In genomic region chr5:32274548-32275420, GRCh38 we compare ENCODE assay signal across 11 cellular contexts. TPM values are rescaled to one million over a fixed set of nuclear protein-coding genes. Genes with fewer than 3 reads are reported as not detected.
DNase-seq lines count a peak whose midpoint lies in the region; ATAC-seq and TF ChIP-seq lines count a peak whose summit lies in the region.
"Had no signal": no experiment of that assay in that cellular context is flagged by ENCODE, and none has a peak within 500 bp of the region (broad histone marks: within the 10 kb centered on the region; RNA-seq: fewer than 3 reads in every experiment).

No MANE protein-coding gene starts in this region.

- intact Hi-C loops in IMR-90 (cut with micrococcal nuclease) (no loop called here), spleen (cut with DNase I; ENCODE audit: low total_unique reads) (no loop called here)

- H3K18ac ChIP-seq in IMR-90 (ENCODE audit: low read depth, low read length): no peak overlapping the region; the same call in 1 of the 2 replicates

- H2BK120ac ChIP-seq in IMR-90 (ENCODE audit: low read depth, low read length): peak overlapping the region; percentile 48; the same call in 1 of the 2 replicates

- peak overlapping the region; percentile 65 for H2BK5ac ChIP-seq in IMR-90 (ENCODE audit: low read depth, low read length, poor library complexity, severe bottlenecking)

- ATAC-seq in IMR-90 (ENCODE audit: low read depth) (peak; percentile 48), HG02623 (IDR thresholded peaks at IDR 0.05; ENCODE audit: unreplicated experiment) (no peak)

- DNase-seq in IMR-90 (peak; percentile 72), astrocyte of the spinal cord (ENCODE audit: low read depth, low spot score) (peak; percentile 61), iris pigment epithelial cell (ENCODE audit: low read depth) (peak; percentile 65), spleen (no peak)
- no peak for DNase-seq in stimulated activated CD4-positive, alpha-beta T cell treated with anti-CD3 and anti-CD28 coated beads, Interleukin-4, amount 100 ng/mL, for 4 hours
- no peak for DNase-seq in activated CD8-positive, alpha-beta memory T cell treated with anti-CD3 and anti-CD28 coated beads, Interleukin-2, amount 50 U/mL, for 48 hours
- DNase-seq: GM23248; kidney glomerular epithelial cell; NCI-H1105; stimulated activated naive CD4-positive, alpha-beta T cell treated with Interleukin-2 at 50 U/mL for 16 hours had no signal

- TF ChIP-seq CTCF in IMR-90 (conservative IDR thresholded peaks at IDR 0.05; ENCODE audit: low read depth, low read length) (no peak), astrocyte of the spinal cord (IDR thresholded peaks at IDR 0.05; ENCODE audit: low read depth, low read length) (no peak), spleen (IDR thresholded peaks at IDR 0.05 in 8 of 11, conservative IDR thresholded peaks at IDR 0.05 in 3 of 11) (no peak)

- H3K27ac ChIP-seq in IMR-90 (ENCODE audit: insufficient read depth, low read length) (peak overlapping the region; percentile 71), spleen (peak overlapping the region in 6 of 8 donors; percentile 13 to 61 (median 36))
- H3K27ac ChIP-seq: GM23248 had no signal

- peak overlapping the region; percentile 13 to 32; a peak in 3 of 4 replicates for H4K8ac ChIP-seq in IMR-90 (ENCODE audit: low read depth in 2 of 2, low read length in 2 of 2)

- H3K36me3 ChIP-seq in IMR-90 (ENCODE audit: control insufficient read depth, insufficient read depth, low read length) (peaks cover 13% of the 10 kb centered on the region), spleen (peaks cover 0 to 57% (median 40%) of the 10 kb centered on the region in 6 donors)

- no peaks in the 10 kb centered on the region for H4K20me1 ChIP-seq in IMR-90 (ENCODE audit: insufficient read depth, low read length)

- in situ Hi-C loops in IMR-90 (cut with MboI; ENCODE audit: low sequenced_read_pairs) (no loop called here), astrocyte of the spinal cord (cut with HindIII; ENCODE audit: low sequenced_read_pairs) (no loop called here)

- H3K9ac ChIP-seq in IMR-90 (ENCODE audit: low read depth, low read length): no peak overlapping the region
- H3K9ac ChIP-seq: GM23248 had no signal

- BruUV-seq in IMR-90 (replicated peaks; lab: Mats Ljungman, UMichigan): no TSS peak

- H2AK5ac ChIP-seq in IMR-90 (ENCODE audit: low read depth, low read length): no peak overlapping the region

- no peak for TF ChIP-seq RAD21 in IMR-90 (IDR thresholded peaks at IDR 0.05; ENCODE audit: low read length)

- H4K91ac ChIP-seq in IMR-90 (ENCODE audit: insufficient read depth, low read depth, low read length): no peak overlapping the region

- H3K14ac ChIP-seq in IMR-90 (replicated peaks; ENCODE audit: low read depth, low read length): peak overlapping the region; percentile 81

- POLR2A ChIA-PET in IMR-90 (lab: Charles Lee; ENCODE audit: unreplicated experiment): no interaction called here

- no CpG with 5 or more reads among the region's 11 CpGs for WGBS in IMR-90 (ENCODE audit: extremely low coverage in 2 of 2, insufficient read length in 1 of 2), 2 experiments
- 47 to 74% (median 66%) methylated on average over 11 of the region's 11 CpGs for WGBS in spleen, 5 donors

- H3K27me3 ChIP-seq in IMR-90 (ENCODE audit: control insufficient read depth, insufficient read depth, low read length) (no peaks in the 10 kb centered on the region), spleen (replicated peaks in 1 of 7) (no peaks in the 10 kb centered on the region)

- H3K79me1 ChIP-seq in IMR-90 (ENCODE audit: low read depth in 1 of 2, low read length in 2 of 2): peaks cover 33% of the 10 kb centered on the region in 2 experiments

- H4K5ac ChIP-seq in IMR-90 (ENCODE audit: low read depth, low read length): 0 out of 2 replicates have a peak overlapping the region, but pooled peaks have one; percentile 4

- no peak overlapping the region for H2BK20ac ChIP-seq in IMR-90 (ENCODE audit: low read depth, low read length)

- peak overlapping the region; percentile 10; the same call in 1 of the 3 replicates for H2BK15ac ChIP-seq in IMR-90 (ENCODE audit: low read depth, low read length)

- CTCF ChIA-PET in IMR-90 (lab: Yijun Ruan, JAX): no interaction called here

- H3K9me1 ChIP-seq in IMR-90 (ENCODE audit: insufficient read depth, low read length): peaks cover 11% of the 10 kb centered on the region

- peak overlapping the region; percentile 28 for H3K4me2 ChIP-seq in IMR-90 (ENCODE audit: low read depth, low read length)

- peak overlapping the region; percentile 75 for H2AFZ ChIP-seq in IMR-90 (replicated peaks; ENCODE audit: low read length, poor library complexity)
- H2AFZ ChIP-seq: GM23248 had no signal

- no peak for TF ChIP-seq POLR2A in IMR-90 (IDR thresholded peaks at IDR 0.05; ENCODE audit: low read depth, low read length)
- no peak for TF ChIP-seq POLR2A in spleen (IDR thresholded peaks at IDR 0.05)

- no peak overlapping the region for H2AK9ac ChIP-seq in IMR-90 (replicated peaks; ENCODE audit: low read depth, low read length, poor library complexity)

- 0 out of 2 replicates have a peak overlapping the region, but pooled peaks have one; percentile 14 for H3K4ac ChIP-seq in IMR-90 (ENCODE audit: low read depth, low read length)

- H3K9me3 ChIP-seq in IMR-90 (ENCODE audit: control insufficient read depth, insufficient read depth, low read length) (no peaks in the 10 kb centered on the region), spleen (no peaks in the 10 kb centered on the region)

- H3K4me1 ChIP-seq in IMR-90 (ENCODE audit: control insufficient read depth, insufficient read depth, low read length) (peaks cover 15% of the 10 kb centered on the region), spleen (peaks cover 13 to 68% (median 39%) of the 10 kb centered on the region in 6 donors)

- no peak overlapping the region; the same call in none of the 2 replicates for H3K23ac ChIP-seq in IMR-90 (ENCODE audit: low read depth, low read length)

- dilution Hi-C loops in IMR-90 (cut with HindIII; ENCODE audit: low sequenced_read_pairs, unreplicated experiment): no loop called here

- H3K4me3 ChIP-seq in IMR-90 (ENCODE audit: insufficient read depth, low read depth, low read length) (no peak overlapping the region), astrocyte of the spinal cord (ENCODE audit: low read depth, low read length) (no peak overlapping the region), spleen (no peak overlapping the region)
- H3K4me3 ChIP-seq: GM23248 had no signal

- H3K56ac ChIP-seq in IMR-90 (ENCODE audit: extremely low read depth, insufficient read depth, low read length): no peak overlapping the region; the same call in 1 of the 2 replicates

TF ChIP-seq in IMR-90, 13 proteins besides CTCF, POLR2A, EP300 and RAD21:
- TF ChIP-seq BHLHE40 (IDR thresholded peaks at IDR 0.05; ENCODE audit: low read depth, low read length) (0 out of 2 replicates have a peak, but pooled peaks have one; percentile 31), MAFK (IDR thresholded peaks at IDR 0.05; ENCODE audit: low read depth, low read length) (no peak), MXI1 (IDR thresholded peaks at IDR 0.05; ENCODE audit: borderline replicate concordance, low read depth, low read length) (no peak), ELK1 (IDR thresholded peaks at IDR 0.05; ENCODE audit: borderline replicate concordance, low read depth, low read length) (no peak), USF2 (IDR thresholded peaks at IDR 0.05; ENCODE audit: low read depth, low read length) (no peak), CHD1 (IDR thresholded peaks at IDR 0.05; ENCODE audit: low read depth, low read length) (no peak), CEBPB (IDR thresholded peaks at IDR 0.05; ENCODE audit: low read depth, low read length) (no peak)

RNA-seq across cellular contexts. Expression of gene MTMR12, which starts 38.0 kb away (rescaled TPM):
- 20.3 and 21.3 TPM in 2 replicates for total RNA-seq in IMR-90 (2012; rRNA removed)
- 10.2 and 11.1 TPM in 2 replicates for polyA plus RNA-seq in IMR-90 (2012; rRNA removed)
- 4.4 and 5.4 TPM in 2 replicates for polyA plus RNA-seq in IMR-90 (2012; cell fraction: cytosol; rRNA removed)
- polyA plus RNA-seq in IMR-90 (2012; cell fraction: nucleus; rRNA removed; ENCODE audit: low replicate concordance): 4.1 and 12.2 TPM in 2 replicates
- 10 to 100 TPM; 26.3 to 42.2 (median 30.7) TPM for total RNA-seq in spleen
- 1 to 10 TPM; 6.8 to 8.4 (median 7.8) TPM for polyA plus RNA-seq in spleen

Comparison
In these comparisons a context has a peak if more than half of its experiments do, and no peak if none do; other contexts are left out.
1. DNase-seq: peak in IMR-90 (single experiment), astrocyte of the spinal cord (single experiment) and iris pigment epithelial cell (single experiment); none in spleen (single experiment), stimulated activated CD4-positive, alpha-beta T cell treated with anti-CD3 and anti-CD28 coated beads, Interleukin-4, amount 100 ng/mL, for 4 hours (0 of 2) and activated CD8-positive, alpha-beta memory T cell treated with anti-CD3 and anti-CD28 coated beads, Interleukin-2, amount 50 U/mL, for 48 hours (single experiment).